ENCODE assay signal across 10 cellular contexts in the genomic region with DNA sequence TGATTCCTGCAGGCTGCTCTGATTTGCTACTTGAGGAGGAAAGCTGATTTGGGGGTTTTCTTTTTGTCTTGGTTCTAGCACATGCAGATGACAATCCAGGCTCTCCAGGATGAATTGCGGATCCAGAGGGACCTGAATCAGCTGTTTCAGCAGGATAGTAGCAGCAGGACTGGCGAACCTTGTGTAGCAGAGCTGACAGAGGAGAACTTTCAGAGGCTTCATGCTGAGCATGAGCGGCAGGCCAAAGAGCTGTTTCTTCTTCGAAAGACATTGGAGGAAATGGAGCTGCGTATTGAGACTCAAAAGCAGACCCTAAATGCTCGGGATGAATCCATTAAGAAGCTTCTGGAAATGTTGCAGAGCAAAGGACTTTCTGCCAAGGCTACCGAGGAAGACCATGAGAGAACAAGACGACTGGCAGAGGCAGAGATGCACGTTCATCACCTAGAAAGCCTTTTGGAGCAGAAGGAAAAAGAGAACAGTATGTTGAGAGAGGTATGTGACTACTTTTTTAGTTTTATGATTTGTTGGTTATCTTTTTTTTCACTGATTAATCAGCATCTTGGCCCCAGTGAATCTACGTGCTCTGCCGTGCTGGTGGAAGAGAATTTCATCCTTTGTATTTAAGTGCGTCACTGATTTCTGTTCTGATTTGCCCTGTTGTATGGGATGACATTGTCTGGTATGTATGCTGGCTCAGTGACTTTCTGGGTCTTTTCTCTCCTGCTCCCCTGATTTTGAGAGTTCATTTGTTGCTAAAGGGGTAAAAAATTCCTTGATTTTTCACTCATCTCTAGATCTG.
DNase-seq lines count a peak whose midpoint lies in the region; ATAC-seq and TF ChIP-seq lines count a peak whose summit lies in the region.
"Had no signal": no experiment of that assay in that cellular context is flagged by ENCODE, and none has a peak within 500 bp of the region (broad histone marks: within the 10 kb centered on the region; RNA-seq: fewer than 3 reads in every experiment).

No MANE protein-coding gene starts in this region.

- no peak for TF ChIP-seq CTCF in 22Rv1 (IDR thresholded peaks at IDR 0.05)
- no peak for TF ChIP-seq CTCF in foreskin keratinocyte (conservative IDR thresholded peaks at IDR 0.05)

- H3K4me3 ChIP-seq in endocrine pancreas (ENCODE audit: control insufficient read depth, insufficient read depth, low read length): peak overlapping the region; percentile 86
- H3K4me3 ChIP-seq: BLaER1 had no signal

- H3K9me3 Mint-ChIP-seq in naive thymus-derived CD8-positive, alpha-beta T cell: no peaks in the 10 kb centered on the region

- H3K27me3 ChIP-seq in endocrine pancreas (ENCODE audit: control insufficient read depth, insufficient read depth, low read length) (no peaks in the 10 kb centered on the region), foreskin keratinocyte (no peaks in the 10 kb centered on the region)
- H3K27me3 ChIP-seq: BLaER1 had no signal

- H3K36me3 Mint-ChIP-seq in naive thymus-derived CD8-positive, alpha-beta T cell: peaks cover 0 to 7% (median 0%) of the 10 kb centered on the region in 3 donors

- H3K9me3 ChIP-seq in endocrine pancreas (ENCODE audit: control insufficient read depth, low read length): no peaks in the 10 kb centered on the region

- no peaks in the 10 kb centered on the region for H3K36me3 ChIP-seq in endocrine pancreas (ENCODE audit: control insufficient read depth, insufficient read depth, low read length)

- DNase-seq in NCI-H146 (lab: John Stamatoyannopoulos, UW) (peak; percentile 56), UCSD-AML1 (lab: John Stamatoyannopoulos, UW; ENCODE audit: unreplicated experiment) (no peak), COR-L47 (lab: John Stamatoyannopoulos, UW) (no peak), foreskin keratinocyte (no peak)
- no peak for DNase-seq in naive thymus-derived CD8-positive, alpha-beta T cell
- DNase-seq: activated T-cell treated with anti-CD3 and anti-CD28 coated beads, Interleukin-2, amount 50 U/mL, for 24 hours had no signal

- H3K4me1 Mint-ChIP-seq in naive thymus-derived CD8-positive, alpha-beta T cell: peaks cover 0 to 13% (median 0%) of the 10 kb centered on the region in 4 donors

- H3K9ac ChIP-seq in endocrine pancreas (ENCODE audit: control insufficient read depth, insufficient read depth, low read length): peak overlapping the region; percentile 34
- H3K9ac ChIP-seq: BLaER1 had no signal

- H3K27me3 Mint-ChIP-seq in naive thymus-derived CD8-positive, alpha-beta T cell: no peaks in the 10 kb centered on the region
- H3K27me3 Mint-ChIP-seq: activated T-cell treated with anti-CD3 and anti-CD28 coated beads, Interleukin-2, amount 50 U/mL, for 24 hours had no signal

- peak overlapping the region in 6 of 10 donors; percentile 28 to 74 (median 50) for H3K27ac Mint-ChIP-seq in naive thymus-derived CD8-positive, alpha-beta T cell
- H3K27ac Mint-ChIP-seq: activated T-cell treated with anti-CD3 and anti-CD28 coated beads, Interleukin-2, amount 50 U/mL, for 24 hours had no signal

- H3K4me1 ChIP-seq in endocrine pancreas (ENCODE audit: control insufficient read depth, insufficient read depth, low read length) (no peaks in the 10 kb centered on the region), foreskin keratinocyte (no peaks in the 10 kb centered on the region)
- H3K4me1 ChIP-seq: BLaER1 had no signal

- H3K27ac ChIP-seq in 22Rv1 (peak overlapping the region; percentile 45), foreskin keratinocyte (no peak overlapping the region)
- H3K27ac ChIP-seq: BLaER1 had no signal

- ATAC-seq in naive thymus-derived CD8-positive, alpha-beta T cell: no peak
- ATAC-seq in foreskin keratinocyte (no peak), GM21526 (IDR thresholded peaks at IDR 0.05; ENCODE audit: low FRiP score, unreplicated experiment) (no peak)

- POLR2A ChIA-PET in naive thymus-derived CD8-positive, alpha-beta T cell (lab: Charles Lee): no interaction called here

- no peak overlapping the region for H3K4me3 Mint-ChIP-seq in naive thymus-derived CD8-positive, alpha-beta T cell
- H3K4me3 Mint-ChIP-seq: activated T-cell treated with anti-CD3 and anti-CD28 coated beads, Interleukin-2, amount 50 U/mL, for 24 hours had no signal
